Comparison of ENCODE assay signal across 18 cellular contexts in genomic region chr5:168401880-168402279, GRCh38.
A peak's percentile ranks its signal among the peaks of the same experiment; 100 is the strongest.
DNase-seq lines count a peak whose midpoint lies in the region; ATAC-seq and TF ChIP-seq lines count a peak whose summit lies in the region.
"Had no signal": no experiment of that assay in that cellular context is flagged by ENCODE, and none has a peak within 500 bp of the region (broad histone marks: within the 10 kb centered on the region; RNA-seq: fewer than 3 reads in every experiment).

No MANE protein-coding gene starts in this region.

- TF ChIP-seq POLR2A in gastroesophageal sphincter (IDR thresholded peaks at IDR 0.05), result no peak

- peaks cover 66% of the 10 kb centered on the region for H3K27me3 Mint-ChIP-seq in stimulated activated naive CD8-positive, alpha-beta T cell treated with anti-CD3 and anti-CD28 coated beads, Interleukin-15, amount 100 ng/mL, for 72 hours

- no peaks in the 10 kb centered on the region for H3K36me3 ChIP-seq in gastroesophageal sphincter
- H3K36me3 ChIP-seq: ovary had no signal

- H3K4me1 Mint-ChIP-seq in stimulated activated naive CD8-positive, alpha-beta T cell treated with anti-CD3 and anti-CD28 coated beads, Interleukin-15, amount 100 ng/mL, for 72 hours, result no peaks in the 10 kb centered on the region

- TF ChIP-seq CTCF in gastroesophageal sphincter (IDR thresholded peaks at IDR 0.05), result no peak

- peaks cover 4% of the 10 kb centered on the region for H3K27me3 ChIP-seq in gastroesophageal sphincter
- H3K27me3 ChIP-seq: ovary had no signal

- ATAC-seq in left lobe of liver (no peak), gastroesophageal sphincter (no peak)
- no peak for ATAC-seq in stimulated activated naive CD8-positive, alpha-beta T cell treated with anti-CD3 and anti-CD28 coated beads, Interleukin-15, amount 100 ng/mL, for 72 hours
- ATAC-seq: activated CD8-positive, alpha-beta T cell treated with anti-CD3 and anti-CD28 coated beads, Interleukin-2, amount 10 ng/mL, durations not matched to agents 7 days and 5 days had no signal

- peaks cover 0 to 8% (median 4%) of the 10 kb centered on the region in 3 donors for H3K4me1 ChIP-seq in gastroesophageal sphincter

- no peaks in the 10 kb centered on the region for H3K9me3 Mint-ChIP-seq in stimulated activated naive CD8-positive, alpha-beta T cell treated with anti-CD3 and anti-CD28 coated beads, Interleukin-15, amount 100 ng/mL, for 72 hours

- H3K27ac Mint-ChIP-seq in stimulated activated naive CD8-positive, alpha-beta T cell treated with anti-CD3 and anti-CD28 coated beads, Interleukin-15, amount 100 ng/mL, for 72 hours, result no peak overlapping the region
- H3K27ac Mint-ChIP-seq: activated CD8-positive, alpha-beta T cell treated with anti-CD3 and anti-CD28 coated beads, Interleukin-2, amount 10 ng/mL, durations not matched to agents 7 days and 5 days had no signal

- H3K4me3 Mint-ChIP-seq in stimulated activated naive CD8-positive, alpha-beta T cell treated with anti-CD3 and anti-CD28 coated beads, Interleukin-15, amount 100 ng/mL, for 72 hours, result no peak overlapping the region
- H3K4me3 Mint-ChIP-seq: activated CD8-positive, alpha-beta T cell treated with anti-CD3 and anti-CD28 coated beads, Interleukin-2, amount 10 ng/mL, durations not matched to agents 7 days and 5 days had no signal

- no peak for TF ChIP-seq EP300 in gastroesophageal sphincter (IDR thresholded peaks at IDR 0.05)

- DNase-seq in ELF-1 (ENCODE audit: low read depth, low spot score), result peak; percentile 75
- DNase-seq in NCI-H510A treated with DMSO at 0.1 percent for 48 hours (lab: John Stamatoyannopoulos, UW), result peak; percentile 76
- peak; percentile 33 for DNase-seq in iPS-NIHi11 (ENCODE audit: low spot score)
- peak; percentile 36 for DNase-seq in renal cortical epithelial cell (ENCODE audit: low read depth)
- no peak for DNase-seq in left lobe of liver (ENCODE audit: low spot score)
- no peak for DNase-seq in stimulated activated naive CD8-positive, alpha-beta T cell treated with anti-CD3 and anti-CD28 coated beads, Interleukin-15, amount 100 ng/mL, for 72 hours
- DNase-seq in NOMO-1 (lab: John Stamatoyannopoulos, UW; ENCODE audit: unreplicated experiment in 2 of 2), result no peak
- DNase-seq: activated CD8-positive, alpha-beta T cell treated with anti-CD3 and anti-CD28 coated beads, Interleukin-2, amount 10 ng/mL, durations not matched to agents 7 days and 5 days; amniotic stem cell; glutamatergic neuron; Karpas-422; kidney; NCI-H1417 treated with DMSO at 0.1 percent for 48 hours; NCI-H524; ovary; stimulated activated CD4-positive, alpha-beta T cell treated with anti-CD3 and anti-CD28 coated beads, Interleukin-12 subunit alpha, Interleukin-12 subunit beta, amount 100 ng/mL, for 4 hours; stimulated activated naive CD4-positive, alpha-beta T cell treated with Interleukin-2 at 50 U/mL for 16 hours had no signal

- no peak overlapping the region for H3K27ac ChIP-seq in gastroesophageal sphincter
- H3K27ac ChIP-seq: ovary had no signal

- 87 to 90% methylated on average over 2 to 3 of the region's 4 CpGs for WGBS in gastroesophageal sphincter (ENCODE audit: low coverage in 1 of 2), 2 donors

- no peak overlapping the region for H3K4me3 ChIP-seq in gastroesophageal sphincter
- H3K4me3 ChIP-seq: ovary had no signal

- H3K9me3 ChIP-seq in gastroesophageal sphincter, result no peaks in the 10 kb centered on the region
- H3K9me3 ChIP-seq: ovary had no signal

Comparison
In these comparisons a context has a peak if more than half of its experiments do, and no peak if none do; other contexts are left out.
1. DNase-seq: peak in ELF-1 (single experiment), NCI-H510A treated with DMSO at 0.1 percent for 48 hours (single experiment), iPS-NIHi11 (single experiment) and renal cortical epithelial cell (single experiment); none in left lobe of liver (single experiment), stimulated activated naive CD8-positive, alpha-beta T cell treated with anti-CD3 and anti-CD28 coated beads, Interleukin-15, amount 100 ng/mL, for 72 hours (0 of 2) and NOMO-1 (0 of 2).